27 cellular contexts compared by ENCODE assay signal in genomic region chr19:13220847-13221246, GRCh38.
"Had no signal": no experiment of that assay in that cellular context is flagged by ENCODE, and none has a peak within 500 bp of the region (broad histone marks: within the 10 kb centered on the region; RNA-seq: fewer than 3 reads in every experiment).

No MANE protein-coding gene starts in this region.

- H3K4me3 Mint-ChIP-seq: activated CD4-positive, alpha-beta memory T cell treated with anti-CD3 and anti-CD28 coated beads, Interleukin-2, amount 10 ng/mL, durations not matched to agents 7 days and 5 days; activated CD8-positive, alpha-beta memory T cell treated with anti-CD3 and anti-CD28 coated beads, Interleukin-2, amount 10 ng/mL, durations not matched to agents 7 days and 5 days; activated naive CD4-positive, alpha-beta T cell treated with anti-CD3 and anti-CD28 coated beads for 36 hours; activated naive CD8-positive, alpha-beta T cell treated with anti-CD3 and anti-CD28 coated beads, Interleukin-2, amount 10 ng/mL, durations not matched to agents 7 days and 5 days; immature natural killer cell; nephron had no signal

- DNase-seq: activated CD4-positive, alpha-beta memory T cell treated with anti-CD3 and anti-CD28 coated beads, Interleukin-2, amount 10 ng/mL, durations not matched to agents 7 days and 5 days; activated CD4-positive, alpha-beta T cell treated with anti-CD3 and anti-CD28 coated beads for 4 hours; activated CD8-positive, alpha-beta memory T cell treated with anti-CD3 and anti-CD28 coated beads, Interleukin-2, amount 10 ng/mL, durations not matched to agents 7 days and 5 days; activated effector memory CD4-positive, alpha-beta T cell treated with anti-CD3 and anti-CD28 coated beads, Interleukin-2, amount 50 U/mL, for 16 hours; activated naive CD4-positive, alpha-beta T cell treated with anti-CD3 and anti-CD28 coated beads for 36 hours; activated naive CD8-positive, alpha-beta T cell treated with anti-CD3 and anti-CD28 coated beads, Interleukin-2, amount 10 ng/mL, durations not matched to agents 7 days and 5 days; amniotic stem cell; brain microvascular endothelial cell; cortex of kidney; head of caudate nucleus; hippocampal formation; immature natural killer cell; kidney; left colon; mammary epithelial cell; right lobe of liver; stimulated activated CD4-positive, alpha-beta T cell treated with anti-CD3 and anti-CD28 coated beads, Interleukin-2, amount 100 ng/mL, for 48 hours; stimulated activated naive CD8-positive, alpha-beta T cell treated with anti-CD3 and anti-CD28 coated beads, Interleukin-15, Interleukin-2, amounts not matched to agents 100 U/mL and 50 U/mL, for 24 hours; T-helper 1 cell; T-helper 9 cell; trophoblast cell had no signal

- H3K9me3 ChIP-seq: neutrophil, right lobe of liver, thoracic aorta, vagina had no signal

- H3K9me3 Mint-ChIP-seq: activated CD4-positive, alpha-beta memory T cell treated with anti-CD3 and anti-CD28 coated beads, Interleukin-2, amount 10 ng/mL, durations not matched to agents 7 days and 5 days; activated naive CD4-positive, alpha-beta T cell treated with anti-CD3 and anti-CD28 coated beads for 36 hours; activated naive CD8-positive, alpha-beta T cell treated with anti-CD3 and anti-CD28 coated beads, Interleukin-2, amount 10 ng/mL, durations not matched to agents 7 days and 5 days; immature natural killer cell; nephron had no signal

- H3K4me3 ChIP-seq: gastroesophageal sphincter, right lobe of liver, thoracic aorta, vagina had no signal

- H3K36me3 Mint-ChIP-seq: activated CD8-positive, alpha-beta memory T cell treated with anti-CD3 and anti-CD28 coated beads, Interleukin-2, amount 10 ng/mL, durations not matched to agents 7 days and 5 days; activated naive CD8-positive, alpha-beta T cell treated with anti-CD3 and anti-CD28 coated beads, Interleukin-2, amount 10 ng/mL, durations not matched to agents 7 days and 5 days; immature natural killer cell had no signal

- H3K4me1 ChIP-seq: gastroesophageal sphincter, vagina had no signal

- H3K27ac ChIP-seq: brain microvascular endothelial cell, gastroesophageal sphincter, neutrophil, right lobe of liver, thoracic aorta, vagina had no signal

- H3K27ac Mint-ChIP-seq: activated CD4-positive, alpha-beta memory T cell treated with anti-CD3 and anti-CD28 coated beads, Interleukin-2, amount 10 ng/mL, durations not matched to agents 7 days and 5 days; activated CD8-positive, alpha-beta memory T cell treated with anti-CD3 and anti-CD28 coated beads, Interleukin-2, amount 10 ng/mL, durations not matched to agents 7 days and 5 days; activated naive CD4-positive, alpha-beta T cell treated with anti-CD3 and anti-CD28 coated beads for 36 hours; nephron had no signal

- FAIRE-seq: astrocyte, kidney had no signal

- H3K4me1 Mint-ChIP-seq: nephron had no signal

- H3K36me3 ChIP-seq: brain microvascular endothelial cell, gastroesophageal sphincter, neutrophil, right lobe of liver, thoracic aorta, vagina had no signal
